Comparison of ENCODE assay signal across 13 cellular contexts in the genomic region with DNA sequence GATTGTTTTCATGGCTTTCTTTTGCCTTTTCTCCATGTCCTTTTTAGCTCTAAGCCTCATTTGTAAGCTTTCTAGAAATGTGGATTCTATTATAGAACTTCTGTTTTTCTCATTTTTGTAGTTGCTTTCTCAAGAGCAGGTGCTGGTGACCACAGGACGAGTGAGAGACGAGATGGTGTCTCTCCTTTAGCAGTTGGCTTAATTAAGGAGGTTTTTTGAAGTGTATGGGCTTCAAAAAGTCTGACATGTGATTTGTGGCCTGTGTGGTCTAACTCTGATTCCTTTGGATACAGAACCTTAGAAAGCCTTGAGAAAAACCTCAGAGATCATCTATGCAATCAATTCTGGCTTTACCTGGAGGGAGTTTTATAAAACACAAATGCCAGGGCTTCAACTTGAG.
DNase-seq lines count a peak whose midpoint lies in the region; ATAC-seq lines count a peak whose summit lies in the region.
"Had no signal": no experiment of that assay in that cellular context is flagged by ENCODE, and none has a peak within 500 bp of the region (broad histone marks: within the 10 kb centered on the region; RNA-seq: fewer than 3 reads in every experiment).

No MANE protein-coding gene starts in this region.

- H3K27ac Mint-ChIP-seq in immature natural killer cell: peak overlapping the region; percentile 64 to 85 (median 78)
- H3K27ac Mint-ChIP-seq in activated CD4-positive, alpha-beta T cell treated with anti-CD3 and anti-CD28 coated beads, Interleukin-2, amount 10 ng/mL, durations not matched to agents 24 days and 14 days: no peak overlapping the region
- H3K27ac Mint-ChIP-seq: activated naive CD8-positive, alpha-beta T cell had no signal

- peaks cover 0 to 4% (median 0%) of the 10 kb centered on the region in 6 donors for H3K9me3 Mint-ChIP-seq in immature natural killer cell
- H3K9me3 Mint-ChIP-seq in activated CD4-positive, alpha-beta T cell treated with anti-CD3 and anti-CD28 coated beads, Interleukin-2, amount 10 ng/mL, durations not matched to agents 24 days and 14 days: peaks cover 8% of the 10 kb centered on the region

- peak overlapping the region; percentile 36 to 76 (median 60) for H3K4me3 Mint-ChIP-seq in immature natural killer cell
- no peak overlapping the region for H3K4me3 Mint-ChIP-seq in activated CD4-positive, alpha-beta T cell treated with anti-CD3 and anti-CD28 coated beads, Interleukin-2, amount 10 ng/mL, durations not matched to agents 24 days and 14 days
- H3K4me3 Mint-ChIP-seq: activated naive CD8-positive, alpha-beta T cell had no signal

- H3K4me1 Mint-ChIP-seq in immature natural killer cell: peaks cover 63 to 80% of the 10 kb centered on the region in 2 donors
- peaks cover 21% of the 10 kb centered on the region for H3K4me1 Mint-ChIP-seq in activated CD4-positive, alpha-beta T cell treated with anti-CD3 and anti-CD28 coated beads, Interleukin-2, amount 10 ng/mL, durations not matched to agents 24 days and 14 days

- H3K36me3 Mint-ChIP-seq in immature natural killer cell: peaks cover 0 to 12% (median 11%) of the 10 kb centered on the region in 3 donors
- peaks cover 11% of the 10 kb centered on the region for H3K36me3 Mint-ChIP-seq in activated CD4-positive, alpha-beta T cell treated with anti-CD3 and anti-CD28 coated beads, Interleukin-2, amount 10 ng/mL, durations not matched to agents 24 days and 14 days (ENCODE audit: low read depth)

- intact Hi-C loops in activated CD4-positive, alpha-beta T cell treated with anti-CD3 and anti-CD28 coated beads, Interleukin-2, amount 10 ng/mL, durations not matched to agents 24 days and 14 days (cut with micrococcal nuclease): no loop called here

- DNase-seq in immature natural killer cell: peak; percentile 26 to 44 (median 35)
- no peak for DNase-seq in iPS-NIHi11 (ENCODE audit: low spot score)
- DNase-seq in HK-2 (ENCODE audit: unreplicated experiment): no peak
- no peak for DNase-seq in NCI-H82 treated with DMSO at 0.1 percent for 48 hours (lab: John Stamatoyannopoulos, UW; ENCODE audit: unreplicated experiment)
- no peak for DNase-seq in activated CD4-positive, alpha-beta T cell treated with anti-CD3 and anti-CD28 coated beads, Interleukin-2, amount 10 ng/mL, durations not matched to agents 24 days and 14 days
- DNase-seq: activated CD4-positive, CD25-positive, alpha-beta regulatory T cell treated with anti-CD3 and anti-CD28 coated beads, Interleukin-2, amount 50 U/mL, for 72 hours; glutamatergic neuron; mesendoderm; NCI-H2081 treated with DMSO at 0.1 percent for 48 hours had no signal

- ATAC-seq in GM18861 (IDR thresholded peaks at IDR 0.05; ENCODE audit: unreplicated experiment) (peak; percentile 41), GM21717 (IDR thresholded peaks at IDR 0.05; ENCODE audit: unreplicated experiment) (peak; percentile 80), HG03432 (IDR thresholded peaks at IDR 0.05; ENCODE audit: unreplicated experiment) (peak; percentile 50)

- H3K27me3 Mint-ChIP-seq in immature natural killer cell (ENCODE audit: low read depth in 3 of 3): peaks cover 2 to 10% (median 9%) of the 10 kb centered on the region in 3 donors
- no peaks in the 10 kb centered on the region for H3K27me3 Mint-ChIP-seq in activated CD4-positive, alpha-beta T cell treated with anti-CD3 and anti-CD28 coated beads, Interleukin-2, amount 10 ng/mL, durations not matched to agents 24 days and 14 days
- H3K27me3 Mint-ChIP-seq: activated naive CD8-positive, alpha-beta T cell had no signal

Comparison
In these comparisons a context has a peak if more than half of its experiments do, and no peak if none do; other contexts are left out.
1. DNase-seq: peak in immature natural killer cell (3 of 3); none in iPS-NIHi11 (single experiment), HK-2 (single experiment), NCI-H82 treated with DMSO at 0.1 percent for 48 hours (single experiment) and activated CD4-positive, alpha-beta T cell treated with anti-CD3 and anti-CD28 coated beads, Interleukin-2, amount 10 ng/mL, durations not matched to agents 24 days and 14 days (single experiment).
2. Peak in every context shown above with its lines, with median percentiles within 50 percentile points of each other: ATAC-seq.